19 cellular contexts compared by ENCODE assay signal in the genomic region with DNA sequence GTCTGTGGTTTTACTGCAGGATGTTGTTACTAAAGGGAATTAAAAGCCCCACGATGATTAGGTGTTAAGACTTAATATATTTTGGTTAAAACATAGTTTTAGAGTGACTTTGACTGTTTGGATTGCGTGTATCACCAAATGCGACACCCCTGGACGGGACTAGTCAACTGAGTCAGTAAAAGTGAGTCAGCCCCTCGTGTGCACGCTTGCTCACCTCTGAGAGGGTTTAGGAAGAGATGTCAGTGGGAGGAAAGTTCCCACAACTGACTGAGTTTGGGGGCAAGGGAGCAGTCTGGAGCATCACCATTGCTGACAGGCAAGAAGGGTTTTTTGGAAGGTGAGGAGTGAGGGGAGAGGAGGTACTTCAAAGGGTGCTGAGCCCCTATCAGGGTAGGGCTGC. TPM values are rescaled to one million over a fixed set of nuclear protein-coding genes. Genes with fewer than 3 reads are reported as not detected.
DNase-seq lines count a peak whose midpoint lies in the region; ATAC-seq, FAIRE-seq and TF ChIP-seq lines count a peak whose summit lies in the region.
"Had no signal": no experiment of that assay in that cellular context is flagged by ENCODE, and none has a peak within 500 bp of the region (broad histone marks: within the 10 kb centered on the region; RNA-seq: fewer than 3 reads in every experiment).

No MANE protein-coding gene starts in this region.

- H3K4me1 Mint-ChIP-seq in effector memory CD8-positive, alpha-beta T cell (ENCODE audit: low read depth in 2 of 2) = no peaks in the 10 kb centered on the region
- H3K4me1 Mint-ChIP-seq: CD8-positive, alpha-beta memory T cell had no signal

- no peak overlapping the region for H3K18ac ChIP-seq in IMR-90 (ENCODE audit: low read depth, low read length)

- no peak overlapping the region for H3K9ac ChIP-seq in IMR-90 (ENCODE audit: low read depth, low read length)

- no peaks in the 10 kb centered on the region for H3K36me3 ChIP-seq in IMR-90 (ENCODE audit: control insufficient read depth, insufficient read depth, low read length)
- no peaks in the 10 kb centered on the region for H3K36me3 ChIP-seq in bronchial epithelial cell (ENCODE audit: control insufficient read depth, insufficient read depth, low read length)
- H3K36me3 ChIP-seq: BE2C had no signal

- CTCF ChIA-PET in IMR-90 (lab: Yijun Ruan, JAX) = interaction anchor here (0.5 kb wide), 1 partner anchor 41 kb away, joined by 3 read pairs; no protein-coding TSS in a partner anchor

- H2AK9ac ChIP-seq in IMR-90 (replicated peaks; ENCODE audit: low read depth, low read length, poor library complexity) = no peak overlapping the region

- H4K5ac ChIP-seq in IMR-90 (ENCODE audit: low read depth, low read length) = no peak overlapping the region

- POLR2A ChIA-PET in IMR-90 (lab: Charles Lee; ENCODE audit: unreplicated experiment) = no interaction called here

- no peak overlapping the region for H3K23ac ChIP-seq in IMR-90 (ENCODE audit: low read depth, low read length)

- no peak overlapping the region for H3K4me3 Mint-ChIP-seq in effector memory CD8-positive, alpha-beta T cell
- H3K4me3 Mint-ChIP-seq: CD8-positive, alpha-beta memory T cell had no signal

- no TSS peak for BruUV-seq in IMR-90 (replicated peaks; lab: Mats Ljungman, UMichigan)

- H3K36me3 Mint-ChIP-seq in effector memory CD8-positive, alpha-beta T cell (ENCODE audit: insufficient read depth) = peaks cover 2% of the 10 kb centered on the region
- H3K36me3 Mint-ChIP-seq: CD8-positive, alpha-beta memory T cell had no signal

- H3K27me3 ChIP-seq in IMR-90 (ENCODE audit: control insufficient read depth, insufficient read depth, low read length) (peaks cover 9% of the 10 kb centered on the region), bronchial epithelial cell (ENCODE audit: control insufficient read depth, insufficient read depth, low read length) (no peaks in the 10 kb centered on the region)

- TF ChIP-seq POLR2A in IMR-90 (IDR thresholded peaks at IDR 0.05; ENCODE audit: low read depth, low read length) = no peak

- peaks cover 65 to 67% of the 10 kb centered on the region in 2 donors for H3K27me3 Mint-ChIP-seq in effector memory CD8-positive, alpha-beta T cell

- no peak overlapping the region for H2BK5ac ChIP-seq in IMR-90 (ENCODE audit: low read depth, low read length, poor library complexity, severe bottlenecking)

- no peak for FAIRE-seq in bronchial epithelial cell (lab: Jason Lieb, UNC)
- FAIRE-seq: K562 had no signal

- ATAC-seq in IMR-90 (ENCODE audit: low read depth) = no peak
- ATAC-seq in stimulated activated naive CD8-positive, alpha-beta T cell treated with anti-CD3 and anti-CD28 coated beads, Interleukin-15, Interleukin-2, amounts not matched to agents 100 U/mL and 50 U/mL, for 24 hours = no peak
- ATAC-seq in GM19324 (IDR thresholded peaks at IDR 0.05; ENCODE audit: low FRiP score, unreplicated experiment) = no peak
- ATAC-seq in effector memory CD8-positive, alpha-beta T cell (replicated peaks) = no peak
- ATAC-seq: K562 had no signal

- H4K8ac ChIP-seq in IMR-90 (ENCODE audit: low read depth in 2 of 2, low read length in 2 of 2) = no peak overlapping the region

- no peaks in the 10 kb centered on the region for H4K20me1 ChIP-seq in IMR-90 (ENCODE audit: insufficient read depth, low read length)

- H2AK5ac ChIP-seq in IMR-90 (ENCODE audit: low read depth, low read length) = no peak overlapping the region

- H3K27ac Mint-ChIP-seq in effector memory CD8-positive, alpha-beta T cell = no peak overlapping the region

- H4K91ac ChIP-seq in IMR-90 (ENCODE audit: insufficient read depth, low read depth, low read length) = no peak overlapping the region

- H3K27ac ChIP-seq in IMR-90 (ENCODE audit: insufficient read depth, low read length) = no peak overlapping the region

- H2BK120ac ChIP-seq in IMR-90 (ENCODE audit: low read depth, low read length) = no peak overlapping the region

- intact Hi-C loops in IMR-90 (cut with micrococcal nuclease) = no loop called here

- no peak overlapping the region for H2AFZ ChIP-seq in IMR-90 (replicated peaks; ENCODE audit: low read length, poor library complexity)

- TF ChIP-seq CTCF in IMR-90 (conservative IDR thresholded peaks at IDR 0.05; ENCODE audit: low read depth, low read length) (no peak), bronchial epithelial cell (IDR thresholded peaks at IDR 0.05; ENCODE audit: insufficient read depth, low read length, severe bottlenecking) (no peak)

- no peak overlapping the region for H2BK15ac ChIP-seq in IMR-90 (ENCODE audit: low read depth, low read length)

- H3K9me3 ChIP-seq in IMR-90 (ENCODE audit: control insufficient read depth, insufficient read depth, low read length) = no peaks in the 10 kb centered on the region
- H3K9me3 ChIP-seq: BE2C had no signal

- no peaks in the 10 kb centered on the region for H3K4me1 ChIP-seq in IMR-90 (ENCODE audit: control insufficient read depth, insufficient read depth, low read length)
- H3K4me1 ChIP-seq: BE2C had no signal

- DNase-seq in EH (ENCODE audit: low read depth) = peak; percentile 2
- DNase-seq in IMR-90 = peak; percentile 36
- DNase-seq in bronchial epithelial cell (ENCODE audit: low read depth) = peak; percentile 93
- peak; percentile 30 for DNase-seq in kidney tubule cell (ENCODE audit: low spot score)
- DNase-seq in stimulated activated naive CD8-positive, alpha-beta T cell treated with anti-CD3 and anti-CD28 coated beads, Interleukin-15, Interleukin-2, amounts not matched to agents 100 U/mL and 50 U/mL, for 24 hours = no peak
- no peak for DNase-seq in NCI-H1105 treated with DMSO at 0.1 percent for 48 hours (lab: John Stamatoyannopoulos, UW)
- DNase-seq in effector memory CD8-positive, alpha-beta T cell = no peak
- DNase-seq: BE2C; CD8-positive, alpha-beta memory T cell; DMS 273 treated with DMSO at 0.1 percent for 48 hours; EL; NCI-H187 treated with DMSO at 0.1 percent for 48 hours; NCI-H446; NCI-H774; SIG-M5 had no signal

- dilution Hi-C loops in IMR-90 (cut with HindIII; ENCODE audit: low sequenced_read_pairs, unreplicated experiment) = no loop called here

- H3K14ac ChIP-seq in IMR-90 (replicated peaks; ENCODE audit: low read depth, low read length) = no peak overlapping the region

- H3K9me3 Mint-ChIP-seq in effector memory CD8-positive, alpha-beta T cell = no peaks in the 10 kb centered on the region

- no peak overlapping the region for H2BK20ac ChIP-seq in IMR-90 (ENCODE audit: low read depth, low read length)

- in situ Hi-C loops in IMR-90 (cut with MboI; ENCODE audit: low sequenced_read_pairs) = no loop called here

- no peak overlapping the region for H3K4me3 ChIP-seq in IMR-90 (ENCODE audit: insufficient read depth, low read depth, low read length)
- H3K4me3 ChIP-seq in bronchial epithelial cell (ENCODE audit: low read depth, low read length) = no peak overlapping the region
- H3K4me3 ChIP-seq: K562 had no signal

- 10% methylated on average over 5 of the region's 6 CpGs; no CpG with 5 or more reads in 1 of the 2 experiments for WGBS in IMR-90 (ENCODE audit: extremely low coverage in 2 of 2, insufficient read length in 1 of 2), 2 experiments

- no peak for TF ChIP-seq RAD21 in IMR-90 (IDR thresholded peaks at IDR 0.05; ENCODE audit: low read length)

- no peak overlapping the region for H3K4me2 ChIP-seq in IMR-90 (ENCODE audit: low read depth, low read length)

- H3K9me1 ChIP-seq in IMR-90 (ENCODE audit: insufficient read depth, low read length) = no peaks in the 10 kb centered on the region

- H3K56ac ChIP-seq in IMR-90 (ENCODE audit: extremely low read depth, insufficient read depth, low read length) = no peak overlapping the region

- no peaks in the 10 kb centered on the region for H3K79me1 ChIP-seq in IMR-90 (ENCODE audit: low read depth in 1 of 2, low read length in 2 of 2)

- H3K4ac ChIP-seq in IMR-90 (ENCODE audit: low read depth, low read length) = no peak overlapping the region

TF ChIP-seq in IMR-90, 13 proteins besides CTCF, POLR2A, EP300 and RAD21:
- TF ChIP-seq MXI1 (IDR thresholded peaks at IDR 0.05; ENCODE audit: borderline replicate concordance, low read depth, low read length) (no peak), CHD1 (IDR thresholded peaks at IDR 0.05; ENCODE audit: low read depth, low read length) (no peak), MAFK (IDR thresholded peaks at IDR 0.05; ENCODE audit: low read depth, low read length) (no peak), CEBPB (IDR thresholded peaks at IDR 0.05; ENCODE audit: low read depth, low read length) (no peak), RCOR1 (IDR thresholded peaks at IDR 0.05; ENCODE audit: insufficient replicate concordance, low read length) (no peak), RFX5 (IDR thresholded peaks at IDR 0.05; ENCODE audit: low read depth, low read length) (no peak), BHLHE40 (IDR thresholded peaks at IDR 0.05; ENCODE audit: low read depth, low read length) (peak; percentile 58), ELK1 (IDR thresholded peaks at IDR 0.05; ENCODE audit: borderline replicate concordance, low read depth, low read length) (no peak), NFE2L2 (IDR thresholded peaks at IDR 0.05; ENCODE audit: low read depth, low read length) (no peak), USF2 (IDR thresholded peaks at IDR 0.05; ENCODE audit: low read depth, low read length) (no peak), FOS (IDR thresholded peaks at IDR 0.05; ENCODE audit: low read depth, low read length) (peak; percentile 40; the same call in 1 of the 2 replicates), SMC3 (IDR thresholded peaks at IDR 0.05; ENCODE audit: low read depth, low read length) (no peak), MAZ (IDR thresholded peaks at IDR 0.05; ENCODE audit: borderline replicate concordance, low read depth, low read length) (no peak)
TF ChIP-seq in IMR-90: peak in this region for 2.

RNA-seq across cellular contexts. Expression of gene DMRT3, which starts 14.4 kb away (rescaled TPM):
- total RNA-seq in IMR-90 (2012; rRNA removed) (not detected in 2 replicates), bronchial epithelial cell (not detected in 2 replicates)
- polyA plus RNA-seq in IMR-90 (2012; rRNA removed) = not detected in 2 replicates
- polyA plus RNA-seq in IMR-90 (2012; cell fraction: cytosol; rRNA removed) = 0.01 TPM in 1 of 2 replicates, not detected in the other
- polyA plus RNA-seq in IMR-90 (2012; cell fraction: nucleus; rRNA removed; ENCODE audit: low replicate concordance) = not detected in 2 replicates
- total RNA-seq: CD8-positive, alpha-beta memory T cell; HT1080; K562; RPMI7951 had no signal
- polyA plus RNA-seq: CD8-positive, alpha-beta memory T cell; K562 had no signal

Comparison
In these comparisons a context has a peak if more than half of its experiments do, and no peak if none do; other contexts are left out.
1. DNase-seq: peak in EH (single experiment), IMR-90 (single experiment), bronchial epithelial cell (single experiment) and kidney tubule cell (single experiment); none in stimulated activated naive CD8-positive, alpha-beta T cell treated with anti-CD3 and anti-CD28 coated beads, Interleukin-15, Interleukin-2, amounts not matched to agents 100 U/mL and 50 U/mL, for 24 hours (single experiment), NCI-H1105 treated with DMSO at 0.1 percent for 48 hours (single experiment) and effector memory CD8-positive, alpha-beta T cell (0 of 3).